In genomic region chr4:113145147-113145518, GRCh38 we compare ENCODE assay signal across 21 cellular contexts.
DNase-seq lines count a peak whose midpoint lies in the region; ATAC-seq, FAIRE-seq and TF ChIP-seq lines count a peak whose summit lies in the region.
"Had no signal": no experiment of that assay in that cellular context is flagged by ENCODE, and none has a peak within 500 bp of the region (broad histone marks: within the 10 kb centered on the region; RNA-seq: fewer than 3 reads in every experiment).

No MANE protein-coding gene starts in this region.

- peak overlapping the region; percentile 63 for H3K4me3 Mint-ChIP-seq in neural crest cell
- H3K4me3 Mint-ChIP-seq: activated CD4-positive, alpha-beta T cell treated with anti-CD3 and anti-CD28 coated beads, Interleukin-2, amount 10 ng/mL, durations not matched to agents 24 days and 14 days; activated CD8-positive, alpha-beta memory T cell treated with anti-CD3 and anti-CD28 coated beads, Interleukin-2, amount 10 ng/mL, durations not matched to agents 7 days and 5 days; T-cell had no signal

- no peak overlapping the region for H3K27ac Mint-ChIP-seq in neural crest cell (ENCODE audit: unreplicated experiment)
- H3K27ac Mint-ChIP-seq: activated CD8-positive, alpha-beta memory T cell treated with anti-CD3 and anti-CD28 coated beads, Interleukin-2, amount 10 ng/mL, durations not matched to agents 7 days and 5 days; activated naive CD4-positive, alpha-beta T cell treated with anti-CD3 and anti-CD28 coated beads, Interleukin-2, amount 50 U/mL, for 72 hours; T-cell had no signal

- WGBS in heart right ventricle, 2 donors = 60% methylated on average over 1 of the region's 1 CpG
- WGBS in H1 (ENCODE audit: extremely low coverage in 1 of 2, insufficient coverage in 1 of 2, insufficient read length in 1 of 2, insufficient replicate concordance in 2 of 2, low coverage in 1 of 2, low lambda C conversion rate in 2 of 2, missing lambda C conversion rate in 1 of 2), 2 experiments = 48% methylated on average over 1 of the region's 1 CpG; no CpG with 5 or more reads in 1 of the 2 experiments

- no peak overlapping the region for H2BK5ac ChIP-seq in H1 (ENCODE audit: low read depth, low read length)

- no peak overlapping the region for H3K56ac ChIP-seq in H1 (replicated peaks; ENCODE audit: insufficient read length, low read depth, low read length)

- no peaks in the 10 kb centered on the region for H4K20me1 ChIP-seq in H1 (replicated peaks in 1 of 2; ENCODE audit: control insufficient read depth in 1 of 2, insufficient read depth in 2 of 2, low read length in 2 of 2)

- H3K23ac ChIP-seq in H1 (ENCODE audit: insufficient read length) = no peak overlapping the region

- H2AFZ ChIP-seq in H1 (ENCODE audit: low read length) = no peak overlapping the region
- H2AFZ ChIP-seq: PC-9 had no signal

- H4K91ac ChIP-seq in H1 (replicated peaks; ENCODE audit: insufficient read length, low read length) = no peak overlapping the region

- no peak overlapping the region for H3K14ac ChIP-seq in H1 (ENCODE audit: insufficient read length)

- no peaks in the 10 kb centered on the region for H3K27me3 Mint-ChIP-seq in neural crest cell (ENCODE audit: low read depth)
- H3K27me3 Mint-ChIP-seq: activated CD8-positive, alpha-beta memory T cell treated with anti-CD3 and anti-CD28 coated beads, Interleukin-2, amount 10 ng/mL, durations not matched to agents 7 days and 5 days; T-cell had no signal

- H4K8ac ChIP-seq in H1 (ENCODE audit: extremely low read depth, insufficient read depth, low read length) = no peak overlapping the region

- H3K4me3 ChIP-seq in heart right ventricle = peak overlapping the region in 3 of 10 donors; percentile 37 to 54 (median 49)
- H3K4me3 ChIP-seq in H1 (ENCODE audit: extremely low read depth in 1 of 4, insufficient read depth in 2 of 4, low read depth in 3 of 4, low read length in 4 of 4) = peak overlapping the region in 3 of 4 experiments; percentile 26 to 45 (median 35); a peak in 4 of 8 replicates
- no peak overlapping the region for H3K4me3 ChIP-seq in uterus
- H3K4me3 ChIP-seq: lung, PC-9, skin epidermis, upper lobe of left lung had no signal

- H3K4me1 Mint-ChIP-seq in neural crest cell = peaks cover 57% of the 10 kb centered on the region

- H3K36me3 Mint-ChIP-seq in neural crest cell (ENCODE audit: low read depth) = no peaks in the 10 kb centered on the region
- H3K36me3 Mint-ChIP-seq: activated CD8-positive, alpha-beta memory T cell treated with anti-CD3 and anti-CD28 coated beads, Interleukin-2, amount 10 ng/mL, durations not matched to agents 7 days and 5 days; activated naive CD4-positive, alpha-beta T cell treated with anti-CD3 and anti-CD28 coated beads, Interleukin-2, amount 50 U/mL, for 72 hours; T-cell had no signal

- FAIRE-seq in H1 (lab: Jason Lieb, UNC) = peak; percentile 28

- H3K79me2 ChIP-seq in H1 (ENCODE audit: control insufficient read depth in 1 of 2, insufficient read depth in 2 of 2, low read length in 2 of 2) = peaks cover 0 to 3% of the 10 kb centered on the region in 2 experiments; a peak in 1 of 4 replicates
- H3K79me2 ChIP-seq: parathyroid adenoma had no signal

- H3K9ac ChIP-seq in H1 (replicated peaks in 1 of 4; ENCODE audit: extremely low read depth in 1 of 4, low read depth in 3 of 4, low read length in 3 of 4) = no peak overlapping the region
- H3K9ac ChIP-seq: parathyroid adenoma had no signal

- DNase-seq in heart right ventricle (no peak), Right ventricle myocardium inferior (ENCODE audit: missing footprints) (no peak), H1 (ENCODE audit: low read depth in 1 of 2, low spot score in 2 of 2) (no peak), neural crest cell (ENCODE audit: low read depth, low spot score) (no peak), uterus (no peak), HUDEP-2 (lab: John Stamatoyannopoulos, UW; ENCODE audit: unreplicated experiment in 76 of 76) (no peak)
- DNase-seq in stimulated activated CD4-positive, alpha-beta T cell treated with anti-CD3 and anti-CD28 coated beads, Interleukin-2, amount 100 ng/mL, for 24 hours = no peak
- DNase-seq: activated CD4-positive, alpha-beta T cell treated with anti-CD3 and anti-CD28 coated beads, Interleukin-2, amount 10 ng/mL, durations not matched to agents 24 days and 14 days; activated CD8-positive, alpha-beta memory T cell treated with anti-CD3 and anti-CD28 coated beads, Interleukin-2, amount 10 ng/mL, durations not matched to agents 7 days and 5 days; NCI-H1930; NCI-H345; PC-9; stimulated activated naive CD4-positive, alpha-beta T cell treated with Interleukin-2 at 50 U/mL for 16 hours; T-cell; upper lobe of left lung had no signal

- peak overlapping the region; percentile 48 to 75 for H3K4me2 ChIP-seq in H1 (ENCODE audit: insufficient read depth in 1 of 2, low read depth in 2 of 2, low read length in 2 of 2)
- H3K4me2 ChIP-seq: PC-9 had no signal

- no peak overlapping the region for H2BK20ac ChIP-seq in H1 (ENCODE audit: low read length)

- no peak overlapping the region for H2BK12ac ChIP-seq in H1 (ENCODE audit: low read depth, low read length)

- no peak overlapping the region for H2AK5ac ChIP-seq in H1 (ENCODE audit: low read depth, low read length)

- TF ChIP-seq CTCF in heart right ventricle (IDR thresholded peaks at IDR 0.05) = no peak
- no peak for TF ChIP-seq CTCF in H1 (IDR thresholded peaks at IDR 0.05; ENCODE audit: control extremely low read depth in 1 of 3, insufficient read depth in 1 of 3, low read depth in 1 of 3, low read length in 3 of 3)
- no peak for TF ChIP-seq CTCF in neural crest cell (conservative IDR thresholded peaks at IDR 0.05)
- no peak for TF ChIP-seq CTCF in uterus (IDR thresholded peaks at IDR 0.05)

- TF ChIP-seq RAD21 in H1 (IDR thresholded peaks at IDR 0.05 in 1 of 2, conservative IDR thresholded peaks at IDR 0.05 in 1 of 2; ENCODE audit: low read depth in 2 of 2, low read length in 2 of 2) = no peak

- H2BK15ac ChIP-seq in H1 (ENCODE audit: low read length) = no peak overlapping the region

- POLR2A ChIA-PET in H1 (lab: Charles Lee; ENCODE audit: partially characterized antibody) = interaction anchor here (1.2 kb wide), 1 partner anchor 13 kb away, joined by 3 read pairs; no protein-coding TSS in a partner anchor

- H3K23me2 ChIP-seq in H1 (ENCODE audit: low read depth, low read length) = no peaks in the 10 kb centered on the region

- H3K27ac ChIP-seq in heart right ventricle (peak overlapping the region in 8 of 10 donors; percentile 54 to 87 (median 84)), H1 (ENCODE audit: low read depth, low read length) (no peak overlapping the region), uterus (peak overlapping the region; percentile 2 to 38)
- H3K27ac ChIP-seq: HL-60, parathyroid adenoma, PC-9, upper lobe of left lung had no signal

- peaks cover 0 to 50% (median 19%) of the 10 kb centered on the region in 9 donors for H3K4me1 ChIP-seq in heart right ventricle
- H3K4me1 ChIP-seq in H1 (replicated peaks in 1 of 4; ENCODE audit: control insufficient read depth in 3 of 4, insufficient read depth in 4 of 4, low read length in 3 of 4) = peaks cover 10 to 30% (median 20%) of the 10 kb centered on the region in 4 experiments
- H3K4me1 ChIP-seq in uterus = no peaks in the 10 kb centered on the region

- H4K5ac ChIP-seq in H1 (ENCODE audit: insufficient read length, low read depth, low read length) = peak overlapping the region; percentile 87

- no peaks in the 10 kb centered on the region for H3K27me3 ChIP-seq in heart right ventricle
- no peaks in the 10 kb centered on the region for H3K27me3 ChIP-seq in H1 (replicated peaks in 1 of 4; ENCODE audit: control insufficient read depth in 3 of 4, extremely low read depth in 1 of 4, insufficient read depth in 3 of 4, low read length in 3 of 4)
- no peaks in the 10 kb centered on the region for H3K27me3 ChIP-seq in uterus
- H3K27me3 ChIP-seq: upper lobe of left lung had no signal

- no peak for TF ChIP-seq POLR2A in H1 (IDR thresholded peaks at IDR 0.05; ENCODE audit: control extremely low read depth in 1 of 2, low read depth in 2 of 2, low read length in 2 of 2)
- TF ChIP-seq POLR2A in uterus (IDR thresholded peaks at IDR 0.05) = no peak

- CTCF ChIA-PET in H1 (lab: Charles Lee; ENCODE audit: partially characterized antibody) = interaction anchor here (1.0 to 1.5 kb wide), 2 partner anchors 16 to 18 kb away, joined by 3 read pairs; no protein-coding TSS in a partner anchor

- H3K4ac ChIP-seq in H1 (replicated peaks; ENCODE audit: insufficient read length, low read depth, low read length) = no peak overlapping the region

- ATAC-seq in heart right ventricle (no peak), Right ventricle myocardium inferior (no peak), HG03175 (IDR thresholded peaks at IDR 0.05; ENCODE audit: unreplicated experiment) (no peak)
- ATAC-seq: activated CD8-positive, alpha-beta memory T cell treated with anti-CD3 and anti-CD28 coated beads, Interleukin-2, amount 10 ng/mL, durations not matched to agents 7 days and 5 days; activated naive CD4-positive, alpha-beta T cell treated with anti-CD3 and anti-CD28 coated beads, Interleukin-2, amount 50 U/mL, for 72 hours; T-cell had no signal

- no peaks in the 10 kb centered on the region; the same call in 1 of the 2 replicates for H3K79me1 ChIP-seq in H1 (ENCODE audit: low read depth, low read length)

- H3K9me3 ChIP-seq in heart right ventricle = no peaks in the 10 kb centered on the region
- H3K9me3 ChIP-seq in H1 (ENCODE audit: insufficient read depth in 2 of 2, low read depth in 1 of 2, low read length in 1 of 2) = no peaks in the 10 kb centered on the region
- H3K9me3 ChIP-seq in uterus = no peaks in the 10 kb centered on the region
- H3K9me3 ChIP-seq: upper lobe of left lung had no signal

- H2BK120ac ChIP-seq in H1 (replicated peaks; ENCODE audit: low read depth, low read length) = no peak overlapping the region

- TF ChIP-seq EP300 in H1 (IDR thresholded peaks at IDR 0.05; ENCODE audit: borderline replicate concordance in 1 of 2, low read depth in 2 of 2, low read length in 2 of 2) = no peak

- intact Hi-C loops in heart right ventricle (cut with DNase I) (no loop called here), Right ventricle myocardium inferior (cut with DNase I) (no loop called here), uterus (cut with DNase I; ENCODE audit: low total_unique reads) (no loop called here)

- no peak overlapping the region for H3K18ac ChIP-seq in H1 (ENCODE audit: extremely low read depth, low read length)

- H3K36me3 ChIP-seq in heart right ventricle (no peaks in the 10 kb centered on the region), H1 (ENCODE audit: control insufficient read depth in 2 of 4, insufficient read depth in 4 of 4, low read length in 3 of 4) (no peaks in the 10 kb centered on the region), uterus (no peaks in the 10 kb centered on the region)
- H3K36me3 ChIP-seq: upper lobe of left lung had no signal

- no peaks in the 10 kb centered on the region for H3K9me3 Mint-ChIP-seq in neural crest cell
- H3K9me3 Mint-ChIP-seq: activated CD4-positive, alpha-beta T cell treated with anti-CD3 and anti-CD28 coated beads, Interleukin-2, amount 10 ng/mL, durations not matched to agents 24 days and 14 days had no signal

Comparison
In these comparisons a context has a peak if more than half of its experiments do, and no peak if none do; other contexts are left out.
1. H3K4me3 ChIP-seq: peak in H1 (3 of 4); none in uterus (0 of 2).